ENCODE assay signal across 1 cellular context in the genomic region with DNA sequence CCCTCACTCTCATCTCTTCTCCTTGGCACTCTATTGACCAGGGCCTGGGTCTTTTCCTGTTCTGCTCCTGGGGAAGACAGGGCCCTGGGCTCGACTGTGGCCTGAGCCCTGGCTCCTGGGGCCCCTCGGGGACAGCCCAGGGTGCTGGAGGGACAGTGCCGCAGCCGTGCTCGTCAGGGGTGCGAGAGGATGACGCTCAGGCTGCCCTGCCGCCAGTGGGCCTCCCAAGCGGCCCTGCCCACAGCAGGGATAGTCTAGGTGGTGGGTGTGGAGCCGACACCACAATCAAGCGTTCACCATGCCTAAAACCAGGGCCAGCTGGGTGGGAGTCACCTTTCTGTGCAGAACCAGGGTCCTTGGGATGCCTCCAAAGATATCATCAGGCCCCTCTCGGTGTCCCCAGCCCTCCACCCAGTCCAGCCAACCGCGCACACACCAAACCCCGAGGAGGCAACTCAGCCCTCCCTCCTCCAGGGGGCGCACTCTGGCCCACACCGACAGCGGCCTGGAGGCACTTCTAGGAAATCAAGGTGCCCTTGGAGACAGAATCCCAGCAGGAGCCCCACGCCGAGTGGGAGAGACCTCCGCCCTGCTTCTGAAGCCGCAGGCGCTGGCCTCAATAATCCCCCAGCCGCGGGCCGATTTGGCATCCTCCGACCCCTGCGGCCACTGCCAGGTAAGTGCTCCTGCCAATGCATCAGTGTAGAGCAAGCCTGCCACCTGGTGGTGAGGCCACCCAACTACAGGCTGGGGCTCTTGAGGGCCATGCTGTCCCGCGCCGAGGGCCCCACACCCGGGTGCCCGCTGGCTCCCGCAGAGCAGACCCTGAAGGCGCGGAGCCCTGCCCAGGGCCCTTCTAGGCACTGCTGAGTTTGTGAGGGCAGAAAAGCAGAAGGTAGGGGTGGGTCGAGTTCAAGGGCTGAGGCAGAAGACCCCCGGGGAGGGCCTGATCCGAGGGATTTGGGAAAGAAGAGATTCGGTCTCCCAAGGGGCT.
TF ChIP-seq lines count a peak whose summit lies in the region.

No MANE protein-coding gene starts in this region.

TF ChIP-seq in HepG2, 621 proteins besides CTCF, POLR2A, EP300 and RAD21 (continued from another document and continues in another):
- TF ChIP-seq ZMYM4 (CRISPR knock-in tag; IDR thresholded peaks at IDR 0.05) = peak; percentile 94
- TF ChIP-seq ESRRA (CRISPR knock-in tag; IDR thresholded peaks at IDR 0.05; ENCODE audit: low read depth) = 0 out of 2 replicates have a peak, but pooled peaks have one; percentile 29
- TF ChIP-seq ZNF335 (CRISPR knock-in tag; IDR thresholded peaks at IDR 0.05) = 0 out of 2 replicates have a peak, but pooled peaks have one; percentile 26
- TF ChIP-seq, protein P1, sequence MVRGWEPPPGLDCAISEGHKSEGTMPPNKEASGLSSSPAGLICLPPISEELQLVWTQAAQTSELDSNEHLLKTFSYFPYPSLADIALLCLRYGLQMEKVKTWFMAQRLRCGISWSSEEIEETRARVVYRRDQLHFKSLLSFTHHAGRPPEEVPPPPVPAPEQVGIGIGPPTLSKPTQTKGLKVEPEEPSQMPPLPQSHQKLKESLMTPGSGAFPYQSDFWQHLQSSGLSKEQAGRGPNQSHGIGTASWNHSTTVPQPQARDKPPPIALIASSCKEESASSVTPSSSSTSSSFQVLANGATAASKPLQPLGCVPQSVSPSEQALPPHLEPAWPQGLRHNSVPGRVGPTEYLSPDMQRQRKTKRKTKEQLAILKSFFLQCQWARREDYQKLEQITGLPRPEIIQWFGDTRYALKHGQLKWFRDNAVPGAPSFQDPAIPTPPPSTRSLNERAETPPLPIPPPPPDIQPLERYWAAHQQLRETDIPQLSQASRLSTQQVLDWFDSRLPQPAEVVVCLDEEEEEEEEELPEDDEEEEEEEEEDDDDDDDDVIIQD (CRISPR knock-in tag; IDR thresholded peaks at IDR 0.05; ENCODE audit: low read depth) = peak; percentile 44; the same call in 1 of the 2 replicates
- TF ChIP-seq, protein P2, sequence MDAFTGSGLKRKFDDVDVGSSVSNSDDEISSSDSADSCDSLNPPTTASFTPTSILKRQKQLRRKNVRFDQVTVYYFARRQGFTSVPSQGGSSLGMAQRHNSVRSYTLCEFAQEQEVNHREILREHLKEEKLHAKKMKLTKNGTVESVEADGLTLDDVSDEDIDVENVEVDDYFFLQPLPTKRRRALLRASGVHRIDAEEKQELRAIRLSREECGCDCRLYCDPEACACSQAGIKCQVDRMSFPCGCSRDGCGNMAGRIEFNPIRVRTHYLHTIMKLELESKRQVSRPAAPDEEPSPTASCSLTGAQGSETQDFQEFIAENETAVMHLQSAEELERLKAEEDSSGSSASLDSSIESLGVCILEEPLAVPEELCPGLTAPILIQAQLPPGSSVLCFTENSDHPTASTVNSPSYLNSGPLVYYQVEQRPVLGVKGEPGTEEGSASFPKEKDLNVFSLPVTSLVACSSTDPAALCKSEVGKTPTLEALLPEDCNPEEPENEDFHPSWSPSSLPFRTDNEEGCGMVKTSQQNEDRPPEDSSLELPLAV (CRISPR knock-in tag; conservative IDR thresholded peaks at IDR 0.05; ENCODE audit: low read depth) = no peak
- peak; percentile 12 for TF ChIP-seq SKI (IDR thresholded peaks at IDR 0.05; ENCODE audit: partially characterized antibody)
- peak; percentile 49; the same call in 1 of the 2 replicates for TF ChIP-seq GABPB1 (CRISPR knock-in tag; IDR thresholded peaks at IDR 0.05)
- TF ChIP-seq MIER2 (CRISPR knock-in tag; IDR thresholded peaks at IDR 0.05) = 0 out of 2 replicates have a peak, but pooled peaks have one; percentile 34
- TF ChIP-seq NCOA2 (CRISPR knock-in tag; IDR thresholded peaks at IDR 0.05) = 0 out of 2 replicates have a peak, but pooled peaks have one; percentile 9
- peak; percentile 27; the same call in 1 of the 2 replicates for TF ChIP-seq HOXA3 (CRISPR knock-in tag; IDR thresholded peaks at IDR 0.05)
- TF ChIP-seq ISL2 (CRISPR knock-in tag; IDR thresholded peaks at IDR 0.05) = 0 out of 2 replicates have a peak, but pooled peaks have one; percentile 16
- TF ChIP-seq, protein P3, sequence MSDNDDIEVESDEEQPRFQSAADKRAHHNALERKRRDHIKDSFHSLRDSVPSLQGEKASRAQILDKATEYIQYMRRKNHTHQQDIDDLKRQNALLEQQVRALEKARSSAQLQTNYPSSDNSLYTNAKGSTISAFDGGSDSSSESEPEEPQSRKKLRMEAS (IDR thresholded peaks at IDR 0.05) = peak; percentile 51; the same call in 1 of the 2 replicates
- TF ChIP-seq, protein P4, sequence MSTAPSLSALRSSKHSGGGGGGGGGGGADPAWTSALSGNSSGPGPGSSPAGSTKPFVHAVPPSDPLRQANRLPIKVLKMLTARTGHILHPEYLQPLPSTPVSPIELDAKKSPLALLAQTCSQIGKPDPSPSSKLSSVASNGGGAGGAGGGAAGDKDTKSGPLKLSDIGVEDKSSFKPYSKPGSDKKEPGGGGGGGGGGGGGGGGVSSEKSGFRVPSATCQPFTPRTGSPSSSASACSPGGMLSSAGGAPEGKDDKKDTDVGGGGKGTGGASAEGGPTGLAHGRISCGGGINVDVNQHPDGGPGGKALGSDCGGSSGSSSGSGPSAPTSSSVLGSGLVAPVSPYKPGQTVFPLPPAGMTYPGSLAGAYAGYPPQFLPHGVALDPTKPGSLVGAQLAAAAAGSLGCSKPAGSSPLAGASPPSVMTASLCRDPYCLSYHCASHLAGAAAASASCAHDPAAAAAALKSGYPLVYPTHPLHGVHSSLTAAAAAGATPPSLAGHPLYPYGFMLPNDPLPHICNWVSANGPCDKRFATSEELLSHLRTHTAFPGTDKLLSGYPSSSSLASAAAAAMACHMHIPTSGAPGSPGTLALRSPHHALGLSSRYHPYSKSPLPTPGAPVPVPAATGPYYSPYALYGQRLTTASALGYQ (CRISPR knock-in tag; IDR thresholded peaks at IDR 0.05) = no peak
- TF ChIP-seq BORCS8-MEF2B (CRISPR knock-in tag; IDR thresholded peaks at IDR 0.05) = 0 out of 2 replicates have a peak, but pooled peaks have one; percentile 32
- peak; percentile 45; the same call in 1 of the 2 replicates for TF ChIP-seq SALL1 (CRISPR knock-in tag; IDR thresholded peaks at IDR 0.05)
- peak; percentile 82 for TF ChIP-seq ZBTB33 (CRISPR knock-in tag; IDR thresholded peaks at IDR 0.05)
- TF ChIP-seq TARDBP (CRISPR knock-in tag; IDR thresholded peaks at IDR 0.05) = peak; percentile 29; the same call in 1 of the 2 replicates
- no peak for TF ChIP-seq ZFP37 (CRISPR knock-in tag; IDR thresholded peaks at IDR 0.05; ENCODE audit: borderline replicate concordance)
- peak; percentile 50; the same call in 1 of the 2 replicates for TF ChIP-seq EHMT2 (IDR thresholded peaks at IDR 0.05; ENCODE audit: borderline replicate concordance, low read depth, low read length)
- TF ChIP-seq HIVEP1 (CRISPR knock-in tag; IDR thresholded peaks at IDR 0.05) = 0 out of 2 replicates have a peak, but pooled peaks have one; percentile 37
- no peak for TF ChIP-seq LCORL (IDR thresholded peaks at IDR 0.05)
- TF ChIP-seq LCORL (CRISPR knock-in tag; IDR thresholded peaks at IDR 0.05) = peak; percentile 48; the same call in 1 of the 2 replicates
- no peak for TF ChIP-seq GLMP (CRISPR knock-in tag; IDR thresholded peaks at IDR 0.05; ENCODE audit: borderline replicate concordance)
- no peak for TF ChIP-seq ZNF530 (CRISPR knock-in tag; IDR thresholded peaks at IDR 0.05; ENCODE audit: low read depth)
- TF ChIP-seq POGZ (CRISPR knock-in tag; IDR thresholded peaks at IDR 0.05) = peak; percentile 76
- no peak for TF ChIP-seq MATR3 (CRISPR knock-in tag; IDR thresholded peaks at IDR 0.05)
- 0 out of 2 replicates have a peak, but pooled peaks have one; percentile 28 for TF ChIP-seq ATF7-NPFF (CRISPR knock-in tag; IDR thresholded peaks at IDR 0.05; ENCODE audit: low read depth)
- TF ChIP-seq, protein P5, sequence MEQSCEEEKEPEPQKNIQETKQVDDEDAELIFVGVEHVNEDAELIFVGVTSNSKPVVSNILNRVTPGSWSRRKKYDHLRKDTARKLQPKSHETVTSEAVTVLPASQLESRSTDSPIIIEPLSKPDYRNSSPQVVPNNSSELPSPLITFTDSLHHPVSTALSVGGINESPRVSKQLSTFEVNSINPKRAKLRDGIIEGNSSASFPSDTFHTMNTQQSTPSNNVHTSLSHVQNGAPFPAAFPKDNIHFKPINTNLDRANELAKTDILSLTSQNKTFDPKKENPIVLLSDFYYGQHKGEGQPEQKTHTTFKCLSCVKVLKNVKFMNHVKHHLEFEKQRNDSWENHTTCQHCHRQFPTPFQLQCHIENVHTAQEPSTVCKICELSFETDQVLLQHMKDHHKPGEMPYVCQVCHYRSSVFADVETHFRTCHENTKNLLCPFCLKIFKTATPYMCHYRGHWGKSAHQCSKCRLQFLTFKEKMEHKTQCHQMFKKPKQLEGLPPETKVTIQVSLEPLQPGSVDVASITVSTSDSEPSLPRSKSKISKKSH (CRISPR knock-in tag; IDR thresholded peaks at IDR 0.05; ENCODE audit: borderline replicate concordance) = peak; percentile 51; the same call in 1 of the 2 replicates
- 0 out of 2 replicates have a peak, but pooled peaks have one; percentile 22 for TF ChIP-seq SPEN (CRISPR knock-in tag; IDR thresholded peaks at IDR 0.05; ENCODE audit: low read depth)
- TF ChIP-seq ZNF800 (CRISPR knock-in tag; IDR thresholded peaks at IDR 0.05) = no peak
- TF ChIP-seq RBAK (CRISPR knock-in tag; IDR thresholded peaks at IDR 0.05) = no peak
- TF ChIP-seq, protein P6, sequence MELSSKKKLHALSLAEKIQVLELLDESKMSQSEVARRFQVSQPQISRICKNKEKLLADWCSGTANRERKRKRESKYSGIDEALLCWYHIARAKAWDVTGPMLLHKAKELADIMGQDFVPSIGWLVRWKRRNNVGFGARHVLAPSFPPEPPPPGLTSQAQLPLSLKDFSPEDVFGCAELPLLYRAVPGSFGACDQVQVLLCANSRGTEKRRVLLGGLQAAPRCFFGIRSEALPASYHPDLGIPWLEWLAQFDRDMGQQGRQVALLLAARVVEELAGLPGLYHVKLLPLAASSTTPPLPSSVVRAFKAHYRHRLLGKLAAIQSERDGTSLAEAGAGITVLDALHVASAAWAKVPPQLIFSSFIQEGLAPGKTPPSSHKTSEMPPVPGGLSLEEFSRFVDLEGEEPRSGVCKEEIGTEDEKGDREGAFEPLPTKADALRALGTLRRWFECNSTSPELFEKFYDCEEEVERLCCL (CRISPR knock-in tag; IDR thresholded peaks at IDR 0.05; ENCODE audit: borderline replicate concordance) = no peak
- no peak for TF ChIP-seq ZSCAN31 (CRISPR knock-in tag; IDR thresholded peaks at IDR 0.05; ENCODE audit: low read depth)
- peak; percentile 44; the same call in 1 of the 2 replicates for TF ChIP-seq ZNF501 (CRISPR knock-in tag; IDR thresholded peaks at IDR 0.05)
- peak; percentile 88 for TF ChIP-seq STAG1 (CRISPR knock-in tag; IDR thresholded peaks at IDR 0.05)
- peak; percentile 63 for TF ChIP-seq ZNF687 (CRISPR knock-in tag; IDR thresholded peaks at IDR 0.05)
